8 cellular contexts compared by ENCODE assay signal in the genomic region with DNA sequence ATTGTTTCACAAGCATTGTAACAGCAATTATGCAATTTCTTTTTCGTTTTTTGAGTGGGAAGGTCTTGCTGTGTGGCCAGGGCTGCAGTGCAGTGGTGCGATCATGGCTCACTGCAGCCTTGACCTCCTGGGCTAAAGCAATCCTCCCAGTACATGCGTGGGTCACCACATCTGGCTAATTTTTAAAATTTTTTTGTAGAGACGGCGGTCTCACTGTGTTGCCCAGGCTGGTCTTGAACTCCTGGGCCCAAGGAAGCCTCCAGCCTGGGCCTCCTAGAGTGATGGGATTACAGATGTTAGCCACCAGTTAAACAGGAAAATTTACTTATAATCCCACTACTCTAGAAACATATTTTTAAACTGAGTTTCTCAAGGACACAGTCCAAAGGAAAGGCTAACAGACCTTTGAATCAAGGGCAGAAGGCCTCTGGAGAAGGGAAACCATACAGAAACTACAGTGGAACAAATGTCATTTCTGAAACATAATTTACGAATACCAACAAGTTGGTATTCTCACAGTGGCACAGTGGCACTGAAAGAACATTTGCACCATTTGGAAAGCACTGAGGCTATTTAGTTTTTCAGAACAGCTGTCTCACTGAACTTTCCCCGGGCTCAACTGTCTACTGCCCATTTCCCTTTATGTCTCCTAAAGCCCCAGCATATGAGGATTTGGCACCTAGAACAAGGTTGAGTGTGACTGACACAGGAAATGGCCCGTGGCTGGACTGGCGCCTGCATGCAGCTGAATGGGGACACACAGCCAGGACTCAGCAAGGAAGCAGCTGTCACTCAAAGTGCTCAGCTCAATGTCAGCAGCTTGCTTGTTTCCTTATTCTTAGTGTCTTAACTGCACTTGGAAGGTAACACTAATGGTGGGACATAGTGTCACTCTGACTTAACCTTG. TPM values are rescaled to one million over a fixed set of nuclear protein-coding genes. Genes with fewer than 3 reads are reported as not detected.
DNase-seq lines count a peak whose midpoint lies in the region; ATAC-seq, FAIRE-seq and TF ChIP-seq lines count a peak whose summit lies in the region.

No MANE protein-coding gene starts in this region.

- ATAC-seq in HG02763 (IDR thresholded peaks at IDR 0.05; ENCODE audit: unreplicated experiment) (no peak), HG03354 (IDR thresholded peaks at IDR 0.05; ENCODE audit: poor library complexity, severe bottlenecking, unreplicated experiment) (no peak)

- intact Hi-C loops in cardiac septum (cut with DNase I): loop anchor here (5.0 kb wide), 1 partner anchor 93 kb away; a partner anchor contains a TSS

- H3K27ac ChIP-seq in temporal lobe (ENCODE audit: low read depth, low read length): peak overlapping the region; percentile 31

- no peak for FAIRE-seq in GM12892 (lab: Jason Lieb, UNC)

- TF ChIP-seq POLR2A in GM12892 (IDR thresholded peaks at IDR 0.05; ENCODE audit: low read depth, low read length): no peak

- DNase-seq in NCI-H748 (lab: John Stamatoyannopoulos, UW; ENCODE audit: unreplicated experiment) (peak; percentile 62), NCI-H748 treated with DMSO at 0.1 percent for 48 hours (lab: John Stamatoyannopoulos, UW) (no peak), RKO (ENCODE audit: low spot score) (peak; percentile 28), cardiac septum (ENCODE audit: low spot score) (peak; percentile 85), GM12892 (ENCODE audit: insufficient read length) (no peak)

RNA-seq across cellular contexts. Expression of a gene that starts 2.8 kb away (rescaled TPM):
- total RNA-seq in cardiac septum (967 TPM), temporal lobe (249 TPM)
- 107 TPM for polyA plus RNA-seq in GM12892 (2012; ENCODE audit: missing spikeins)

RNA-seq across cellular contexts. Expression of a gene that starts 52.1 kb away (rescaled TPM):
- total RNA-seq in cardiac septum (148 TPM), temporal lobe (8.1 TPM)
- 11.4 TPM for polyA plus RNA-seq in GM12892 (2012; ENCODE audit: missing spikeins)

Comparison
In these comparisons a context has a peak if more than half of its experiments do, and no peak if none do; other contexts are left out.
1. DNase-seq: peak in NCI-H748 (single experiment), RKO (single experiment) and cardiac septum (single experiment); none in NCI-H748 treated with DMSO at 0.1 percent for 48 hours (single experiment) and GM12892 (single experiment).
2. RNA of a gene that starts 52.1 kb away (total RNA-seq): 148 TPM in cardiac septum (single experiment); 8.1 TPM in temporal lobe (single experiment); every median in the first group is over 10 times any median in the second.